In genomic region chr1:6006882-6007281, GRCh38 we compare ENCODE assay signal across 17 cellular contexts. TPM values are rescaled to one million over a fixed set of nuclear protein-coding genes. Genes with fewer than 3 reads are reported as not detected.
DNase-seq lines count a peak whose midpoint lies in the region; ATAC-seq and TF ChIP-seq lines count a peak whose summit lies in the region.
"Had no signal": no experiment of that assay in that cellular context is flagged by ENCODE, and none has a peak within 500 bp of the region (broad histone marks: within the 10 kb centered on the region; RNA-seq: fewer than 3 reads in every experiment).

No MANE protein-coding gene starts in this region.

- no peaks in the 10 kb centered on the region for H3K9me3 Mint-ChIP-seq in HFFc6
- H3K9me3 Mint-ChIP-seq in activated T-helper 1 cell treated with anti-CD3 and anti-CD28 coated beads, Interleukin-12 subunit alpha, Interleukin-12 subunit beta, Interleukin-2, Interleukin-4 antibody, amounts not matched to agents 30 ng/mL and 10 ng/mL and 1 ng/mL, durations not matched to agents 14 hours and 24 hours and 36 hours: no peaks in the 10 kb centered on the region

- peaks cover 2% of the 10 kb centered on the region; the same call in 1 of the 2 replicates for H3K27me3 Mint-ChIP-seq in HFFc6 (ENCODE audit: insufficient read depth)
- no peaks in the 10 kb centered on the region for H3K27me3 Mint-ChIP-seq in activated T-helper 1 cell treated with anti-CD3 and anti-CD28 coated beads, Interleukin-12 subunit alpha, Interleukin-12 subunit beta, Interleukin-2, Interleukin-4 antibody, amounts not matched to agents 30 ng/mL and 10 ng/mL and 1 ng/mL, durations not matched to agents 14 hours and 24 hours and 36 hours (ENCODE audit: insufficient read depth)
- no peaks in the 10 kb centered on the region for H3K27me3 Mint-ChIP-seq in T-helper 17 cell

- intact Hi-C loops in activated T-helper 1 cell treated with anti-CD3 and anti-CD28 coated beads, Interleukin-12 subunit alpha, Interleukin-12 subunit beta, Interleukin-2, Interleukin-4 antibody, amounts not matched to agents 30 ng/mL and 10 ng/mL and 1 ng/mL, durations not matched to agents 14 hours and 24 hours and 36 hours (cut with micrococcal nuclease): no loop called here
- intact Hi-C loops in left cardiac atrium (cut with DNase I): no loop called here
- intact Hi-C loops in sciatic nerve (cut with DNase I): no loop called here

- H3K4me1 Mint-ChIP-seq in HFFc6 (ENCODE audit: low read depth) (peaks cover 12% of the 10 kb centered on the region), T-helper 17 cell (peaks cover 14% of the 10 kb centered on the region)
- H3K4me1 Mint-ChIP-seq in activated T-helper 1 cell treated with anti-CD3 and anti-CD28 coated beads, Interleukin-12 subunit alpha, Interleukin-12 subunit beta, Interleukin-2, Interleukin-4 antibody, amounts not matched to agents 30 ng/mL and 10 ng/mL and 1 ng/mL, durations not matched to agents 14 hours and 24 hours and 36 hours (ENCODE audit: low read depth): no peaks in the 10 kb centered on the region

- TF ChIP-seq CTCF in HFFc6 (IDR thresholded peaks at IDR 0.05): no peak

- H3K36me3 Mint-ChIP-seq in HFFc6 (ENCODE audit: low read depth): 0 out of 2 replicates have a peak, but pooled peaks cover 3% of the 10 kb centered on the region
- H3K36me3 Mint-ChIP-seq in activated T-helper 1 cell treated with anti-CD3 and anti-CD28 coated beads, Interleukin-12 subunit alpha, Interleukin-12 subunit beta, Interleukin-2, Interleukin-4 antibody, amounts not matched to agents 30 ng/mL and 10 ng/mL and 1 ng/mL, durations not matched to agents 14 hours and 24 hours and 36 hours (ENCODE audit: low read depth): peaks cover 3% of the 10 kb centered on the region
- no peaks in the 10 kb centered on the region for H3K36me3 Mint-ChIP-seq in T-helper 17 cell (ENCODE audit: low read depth)

- H3K4me3 Mint-ChIP-seq in HFFc6: no peak overlapping the region
- no peak overlapping the region for H3K4me3 Mint-ChIP-seq in activated T-helper 1 cell treated with anti-CD3 and anti-CD28 coated beads, Interleukin-12 subunit alpha, Interleukin-12 subunit beta, Interleukin-2, Interleukin-4 antibody, amounts not matched to agents 30 ng/mL and 10 ng/mL and 1 ng/mL, durations not matched to agents 14 hours and 24 hours and 36 hours
- H3K4me3 Mint-ChIP-seq in T-helper 17 cell: no peak overlapping the region

- H3K27ac Mint-ChIP-seq in HFFc6: peak overlapping the region; percentile 78
- H3K27ac Mint-ChIP-seq in activated T-helper 1 cell treated with anti-CD3 and anti-CD28 coated beads, Interleukin-12 subunit alpha, Interleukin-12 subunit beta, Interleukin-2, Interleukin-4 antibody, amounts not matched to agents 30 ng/mL and 10 ng/mL and 1 ng/mL, durations not matched to agents 14 hours and 24 hours and 36 hours: peak overlapping the region; percentile 12
- no peak overlapping the region for H3K27ac Mint-ChIP-seq in T-helper 17 cell

- DNase-seq in HFFc6 (no peak), left cardiac atrium (peak; percentile 41), sciatic nerve (ENCODE audit: low spot score) (peak; percentile 44), SIG-M5 treated with dmso at 0.1 percent for 504 hours (lab: John Stamatoyannopoulos, UW; ENCODE audit: unreplicated experiment) (no peak), NCI-H187 (lab: John Stamatoyannopoulos, UW) (no peak), T-helper 17 cell (no peak)
- DNase-seq in activated T-helper 1 cell treated with anti-CD3 and anti-CD28 coated beads, Interleukin-12 subunit alpha, Interleukin-12 subunit beta, Interleukin-2, Interleukin-4 antibody, amounts not matched to agents 30 ng/mL and 10 ng/mL and 1 ng/mL, durations not matched to agents 14 hours and 24 hours and 36 hours (ENCODE audit: low spot score): no peak
- DNase-seq: activated naive CD4-positive, alpha-beta T cell treated with Interleukin-2 at 50 U/mL for 16 hours; dermis blood vessel endothelial cell; foreskin melanocyte; Kasumi-1; NCI-H1092; NCI-H69; stimulated activated CD4-positive, alpha-beta T cell treated with anti-CD3 and anti-CD28 coated beads, Interleukin-1b, Interleukin-23, amount 100 ng/mL, for 48 hours had no signal

- H3K9me3 ChIP-seq in T-helper 17 cell (ENCODE audit: control insufficient read depth, low read length, poor library complexity, severe bottlenecking): no peaks in the 10 kb centered on the region
- H3K9me3 ChIP-seq: body of pancreas, mucosa of descending colon, SJSA1 had no signal

- ATAC-seq in left cardiac atrium: peak; percentile 32 to 52
- no peak for ATAC-seq in sciatic nerve
- no peak for ATAC-seq in T-helper 17 cell
- ATAC-seq: body of pancreas had no signal

RNA-seq across cellular contexts. Expression of gene NPHP4, which starts 14.7 kb away (rescaled TPM):
- total RNA-seq in HFFc6 (2021; fragmentation: NEBNext Ultra II Directional; extraction: Animal tissue kit (Norgen Biotek cat#: 25700)): 1 to 10 TPM; 5.0 to 6.8 (median 6.0) TPM
- 18.3 and 18.6 TPM in 2 replicates for total RNA-seq in activated T-helper 1 cell treated with anti-CD3 and anti-CD28 coated beads, Interleukin-12 subunit alpha, Interleukin-12 subunit beta, Interleukin-2, Interleukin-4 antibody, amounts not matched to agents 30 ng/mL and 10 ng/mL and 1 ng/mL, durations not matched to agents 14 hours and 24 hours and 36 hours
- 1 to 10 TPM; 5.1 to 7.3 TPM for total RNA-seq in left cardiac atrium
- 18.0 TPM for total RNA-seq in sciatic nerve
- total RNA-seq in T-helper 17 cell: 10 to 100 TPM in 1 of 2 donors, 1 to 10 TPM in 1; 9.9 to 14.1 TPM

RNA-seq across cellular contexts. Expression of gene KCNAB2, which starts 38.8 kb away (rescaled TPM):
- total RNA-seq in HFFc6 (2021; fragmentation: NEBNext Ultra II Directional; extraction: Animal tissue kit (Norgen Biotek cat#: 25700)): 10 to 100 TPM in 4 of 6 experiments, 1 to 10 TPM in 2; 8.0 to 12.6 (median 10.7) TPM
- total RNA-seq in activated T-helper 1 cell treated with anti-CD3 and anti-CD28 coated beads, Interleukin-12 subunit alpha, Interleukin-12 subunit beta, Interleukin-2, Interleukin-4 antibody, amounts not matched to agents 30 ng/mL and 10 ng/mL and 1 ng/mL, durations not matched to agents 14 hours and 24 hours and 36 hours: 237 and 254 TPM in 2 replicates
- 10 to 100 TPM; 13.2 to 14.7 TPM for total RNA-seq in left cardiac atrium
- 20.1 TPM for total RNA-seq in sciatic nerve
- total RNA-seq in T-helper 17 cell: 100 to 1,000 TPM; 203 to 207 TPM

Comparison
In these comparisons a context has a peak if more than half of its experiments do, and no peak if none do; other contexts are left out.
1. DNase-seq: peak in left cardiac atrium (single experiment) and sciatic nerve (single experiment); none in HFFc6 (single experiment), activated T-helper 1 cell treated with anti-CD3 and anti-CD28 coated beads, Interleukin-12 subunit alpha, Interleukin-12 subunit beta, Interleukin-2, Interleukin-4 antibody, amounts not matched to agents 30 ng/mL and 10 ng/mL and 1 ng/mL, durations not matched to agents 14 hours and 24 hours and 36 hours (single experiment), SIG-M5 treated with dmso at 0.1 percent for 504 hours (single experiment), NCI-H187 (0 of 2) and T-helper 17 cell (0 of 3).
2. ATAC-seq: peak in left cardiac atrium (2 of 2); none in sciatic nerve (single experiment) and T-helper 17 cell (single experiment).